Comparison of ENCODE assay signal across 8 cellular contexts in genomic region chr12:123062682-123063426, GRCh38.
DNase-seq lines count a peak whose midpoint lies in the region; ATAC-seq and TF ChIP-seq lines count a peak whose summit lies in the region.

No MANE protein-coding gene starts in this region.

- no peaks in the 10 kb centered on the region for H4K20me1 ChIP-seq in OCI-LY1 (ENCODE audit: insufficient read depth, low read length)

- H3K4me2 ChIP-seq in OCI-LY1 (ENCODE audit: low read length) = peak overlapping the region; percentile 36

- H3K4me1 ChIP-seq in OCI-LY1 (ENCODE audit: insufficient read depth, low read length, severe bottlenecking) (peaks cover 99% of the 10 kb centered on the region), rectal smooth muscle tissue (ENCODE audit: control insufficient read depth, insufficient read depth, low read length) (peaks cover 53% of the 10 kb centered on the region), A673 (ENCODE audit: insufficient read depth, low read length, poor library complexity, severe bottlenecking) (no peaks in the 10 kb centered on the region)

- POLR2A ChIA-PET in A673 (lab: Charles Lee; ENCODE audit: low non-redundant PET) = no interaction called here

- H3K27me3 ChIP-seq in OCI-LY1 (ENCODE audit: insufficient read depth, low read length) = no peaks in the 10 kb centered on the region
- H3K27me3 ChIP-seq in rectal smooth muscle tissue (ENCODE audit: control insufficient read depth, insufficient read depth, low read length) = no peaks in the 10 kb centered on the region
- no peaks in the 10 kb centered on the region for H3K27me3 ChIP-seq in A673 (replicated peaks; ENCODE audit: insufficient read depth, low read depth, low read length, poor library complexity)

- H3K27ac ChIP-seq in OCI-LY1 (ENCODE audit: low read depth, low read length, poor library complexity, severe bottlenecking) (peak overlapping the region; percentile 94), epithelial cell of prostate (peak overlapping the region; percentile 11), rectal smooth muscle tissue (ENCODE audit: low read depth, low read length) (peak overlapping the region; percentile 79), A673 (ENCODE audit: low read depth, low read length, poor library complexity, severe bottlenecking) (no peak overlapping the region)

- ATAC-seq in GM18502 (IDR thresholded peaks at IDR 0.05; ENCODE audit: poor library complexity, unreplicated experiment) (peak; percentile 64), GM19351 (IDR thresholded peaks at IDR 0.05; ENCODE audit: unreplicated experiment) (no peak), GM21528 (IDR thresholded peaks at IDR 0.05; ENCODE audit: low FRiP score, unreplicated experiment) (no peak), GM21825 (IDR thresholded peaks at IDR 0.05; ENCODE audit: unreplicated experiment) (no peak)

- no TSS peak for BruUV-seq in A673 (replicated peaks; lab: Mats Ljungman, UMichigan)

- no peaks in the 10 kb centered on the region for H3K9me2 ChIP-seq in OCI-LY1 (ENCODE audit: low read depth, low read length)

- peak overlapping the region; percentile 39; the same call in 1 of the 2 replicates for H3K9ac ChIP-seq in OCI-LY1 (ENCODE audit: low read length)
- no peak overlapping the region for H3K9ac ChIP-seq in rectal smooth muscle tissue (ENCODE audit: low read length)

- TF ChIP-seq CTCF in OCI-LY1 (IDR thresholded peaks at IDR 0.05; ENCODE audit: low read length) (no peak), A673 (conservative IDR thresholded peaks at IDR 0.05; ENCODE audit: low read depth, low read length) (no peak)

- DNase-seq in epithelial cell of prostate (ENCODE audit: low read depth, low spot score) = no peak
- no peak for DNase-seq in A673 (ENCODE audit: low spot score)

- H3K4me3 ChIP-seq in OCI-LY1 (ENCODE audit: low read depth, low read length, poor library complexity, severe bottlenecking) (no peak overlapping the region), rectal smooth muscle tissue (ENCODE audit: low read length) (peak overlapping the region; percentile 12), A673 (ENCODE audit: low read depth, low read length, poor library complexity, severe bottlenecking) (no peak overlapping the region)

- intact Hi-C loops in A673 (cut with micrococcal nuclease; ENCODE audit: unreplicated experiment) = no loop called here

- CTCF ChIA-PET in A673 (lab: Charles Lee) = no interaction called here

- H3K36me3 ChIP-seq in OCI-LY1 (ENCODE audit: insufficient read depth, low read length) = peaks cover 13% of the 10 kb centered on the region; the same call in 1 of the 2 replicates
- H3K36me3 ChIP-seq in rectal smooth muscle tissue (ENCODE audit: control insufficient read depth, insufficient read depth, low read length) = no peaks in the 10 kb centered on the region
- no peaks in the 10 kb centered on the region for H3K36me3 ChIP-seq in A673 (ENCODE audit: insufficient read depth, low read length, poor library complexity, severe bottlenecking)

- no peaks in the 10 kb centered on the region for H3K9me3 ChIP-seq in OCI-LY1 (ENCODE audit: low read length)
- H3K9me3 ChIP-seq in A673 (ENCODE audit: low read depth, low read length, poor library complexity, severe bottlenecking) = no peaks in the 10 kb centered on the region

- peaks cover 5% of the 10 kb centered on the region; the same call in 1 of the 2 replicates for H3F3A ChIP-seq in OCI-LY1 (ENCODE audit: insufficient read depth, low read length)

- H3K79me2 ChIP-seq in OCI-LY1 (ENCODE audit: insufficient read depth, low read length) = 0 out of 2 replicates have a peak, but pooled peaks cover 14% of the 10 kb centered on the region

- no peak overlapping the region for H2AFZ ChIP-seq in OCI-LY1 (ENCODE audit: low read length)
